Comparison of ENCODE assay signal across 17 cellular contexts in genomic region chr7:55052081-55052480, GRCh38. TPM values are rescaled to one million over a fixed set of nuclear protein-coding genes. Genes with fewer than 3 reads are reported as not detected.
DNase-seq lines count a peak whose midpoint lies in the region; ATAC-seq, FAIRE-seq and TF ChIP-seq lines count a peak whose summit lies in the region.
"Had no signal": no experiment of that assay in that cellular context is flagged by ENCODE, and none has a peak within 500 bp of the region (broad histone marks: within the 10 kb centered on the region; RNA-seq: fewer than 3 reads in every experiment).

No MANE protein-coding gene starts in this region.

- H3K4me1 Mint-ChIP-seq in osteocyte (ENCODE audit: unreplicated experiment): peaks cover 69% of the 10 kb centered on the region
- H3K4me1 Mint-ChIP-seq: activated CD4-positive, alpha-beta memory T cell treated with anti-CD3 and anti-CD28 coated beads, Interleukin-2, amount 10 ng/mL, durations not matched to agents 7 days and 5 days had no signal

- peak overlapping the region; percentile 53 for H3K27ac ChIP-seq in Panc1 (ENCODE audit: low read length)
- H3K27ac ChIP-seq: BLaER1, thyroid gland had no signal

- H3K9me3 Mint-ChIP-seq in osteocyte (ENCODE audit: unreplicated experiment): no peaks in the 10 kb centered on the region
- H3K9me3 Mint-ChIP-seq: activated CD4-positive, alpha-beta memory T cell treated with anti-CD3 and anti-CD28 coated beads, Interleukin-2, amount 10 ng/mL, durations not matched to agents 7 days and 5 days; brain had no signal

- no peaks in the 10 kb centered on the region for H3K27me3 Mint-ChIP-seq in osteocyte (ENCODE audit: unreplicated experiment)
- H3K27me3 Mint-ChIP-seq: brain had no signal

- DNase-seq in Daoy (ENCODE audit: low read depth): peak; percentile 87
- no peak for DNase-seq in Panc1 (ENCODE audit: low read depth, low spot score)
- DNase-seq in bronchial epithelial cell (ENCODE audit: low read depth): peak; percentile 81
- DNase-seq in osteocyte (ENCODE audit: extremely low spot score, unreplicated experiment): no peak
- DNase-seq in COLO668 (lab: John Stamatoyannopoulos, UW; ENCODE audit: unreplicated experiment): no peak
- no peak for DNase-seq in NCI-H128 (lab: John Stamatoyannopoulos, UW; ENCODE audit: unreplicated experiment)
- DNase-seq in NCI-H1436 treated with DMSO at 0.1 percent for 48 hours (lab: John Stamatoyannopoulos, UW): no peak
- DNase-seq: activated CD4-positive, alpha-beta memory T cell treated with anti-CD3 and anti-CD28 coated beads, Interleukin-2, amount 10 ng/mL, durations not matched to agents 7 days and 5 days; activated gamma-delta T cell; DND-41; glutamatergic neuron; NCI-H1417 treated with DMSO at 0.1 percent for 48 hours; NCI-H446 treated with DMSO at 0.1 percent for 48 hours; thyroid gland had no signal

- H3K36me3 ChIP-seq in Panc1 (ENCODE audit: control insufficient read depth, insufficient read depth, low read length) (no peaks in the 10 kb centered on the region), bronchial epithelial cell (ENCODE audit: control insufficient read depth, insufficient read depth, low read length) (peaks cover 7% of the 10 kb centered on the region)
- H3K36me3 ChIP-seq: BLaER1, thyroid gland had no signal

- H3K4me3 Mint-ChIP-seq in osteocyte (ENCODE audit: unreplicated experiment): no peak overlapping the region
- H3K4me3 Mint-ChIP-seq: activated CD4-positive, alpha-beta memory T cell treated with anti-CD3 and anti-CD28 coated beads, Interleukin-2, amount 10 ng/mL, durations not matched to agents 7 days and 5 days; brain had no signal

- FAIRE-seq in bronchial epithelial cell (lab: Jason Lieb, UNC): no peak

- no TSS peak for BruUV-seq in Panc1 (replicated peaks; lab: Mats Ljungman, UMichigan)

- TF ChIP-seq CTCF in Panc1 (IDR thresholded peaks at IDR 0.05) (no peak), bronchial epithelial cell (IDR thresholded peaks at IDR 0.05; ENCODE audit: insufficient read depth, low read length, severe bottlenecking) (no peak), osteocyte (IDR thresholded peaks at IDR 0.05) (no peak)

- POLR2A ChIA-PET in Panc1 (lab: Charles Lee): no interaction called here

- H3K4me3 ChIP-seq in Panc1 (ENCODE audit: low read depth in 2 of 2, low read length in 2 of 2): no peak overlapping the region
- H3K4me3 ChIP-seq in bronchial epithelial cell (ENCODE audit: low read depth, low read length): no peak overlapping the region
- H3K4me3 ChIP-seq: BLaER1, thyroid gland had no signal

- CTCF ChIA-PET in Panc1 (lab: Charles Lee): no interaction called here

- H3K36me3 Mint-ChIP-seq in osteocyte (ENCODE audit: unreplicated experiment): peaks cover 8% of the 10 kb centered on the region
- H3K36me3 Mint-ChIP-seq: brain had no signal

- H3K27me3 ChIP-seq in Panc1 (ENCODE audit: control insufficient read depth, insufficient read depth, low read length) (no peaks in the 10 kb centered on the region), bronchial epithelial cell (ENCODE audit: control insufficient read depth, insufficient read depth, low read length) (no peaks in the 10 kb centered on the region)
- H3K27me3 ChIP-seq: BLaER1, thyroid gland had no signal

- in situ Hi-C loops in Panc1 (cut with HindIII; ENCODE audit: low pct_unique_long_range_greater_than_20kb, low sequenced_read_pairs): no loop called here

- intact Hi-C loops in Panc1 (cut with micrococcal nuclease; ENCODE audit: unreplicated experiment): no loop called here

- no peak; the same call in 1 of the 2 replicates for ATAC-seq in Panc1
- no peak for ATAC-seq in GM21515 (IDR thresholded peaks at IDR 0.05; ENCODE audit: unreplicated experiment)

- no peaks in the 10 kb centered on the region for H3K9me3 ChIP-seq in Panc1 (ENCODE audit: control insufficient read depth, insufficient read depth, low read depth, low read length)
- H3K9me3 ChIP-seq: BLaER1, thyroid gland had no signal

- H3K4me1 ChIP-seq in Panc1 (ENCODE audit: control insufficient read depth, insufficient read depth, low read length): peaks cover 68% of the 10 kb centered on the region
- H3K4me1 ChIP-seq: BLaER1 had no signal

- H3K27ac Mint-ChIP-seq in osteocyte (ENCODE audit: unreplicated experiment): peak overlapping the region; percentile 70
- H3K27ac Mint-ChIP-seq: activated CD4-positive, alpha-beta memory T cell treated with anti-CD3 and anti-CD28 coated beads, Interleukin-2, amount 10 ng/mL, durations not matched to agents 7 days and 5 days; brain had no signal

RNA-seq across cellular contexts. Expression of gene EGFR, which starts 33.3 kb away (rescaled TPM):
- 58.2 and 66.6 TPM in 2 replicates for total RNA-seq in Daoy (2014; rRNA removed; shearing (Covaris generic))
- total RNA-seq in Panc1 (2021; ENCODE audit: unreplicated experiment) (156 TPM), bronchial epithelial cell (114 and 137 TPM in 2 replicates), osteocyte (56.2 and 56.5 TPM in 2 replicates)
- 68.6 TPM for polyA plus RNA-seq in Panc1 (2012; ENCODE audit: insufficient read length)
- total RNA-seq: activated CD4-positive, alpha-beta memory T cell treated with anti-CD3 and anti-CD28 coated beads, Interleukin-2, amount 10 ng/mL, durations not matched to agents 7 days and 5 days had no signal

Comparison
In these comparisons a context has a peak if more than half of its experiments do, and no peak if none do; other contexts are left out.
1. DNase-seq: peak in Daoy (single experiment) and bronchial epithelial cell (single experiment); none in Panc1 (single experiment), osteocyte (single experiment), COLO668 (single experiment), NCI-H128 (single experiment) and NCI-H1436 treated with DMSO at 0.1 percent for 48 hours (single experiment).